ENCODE assay signal across 1 cellular context in the genomic region with DNA sequence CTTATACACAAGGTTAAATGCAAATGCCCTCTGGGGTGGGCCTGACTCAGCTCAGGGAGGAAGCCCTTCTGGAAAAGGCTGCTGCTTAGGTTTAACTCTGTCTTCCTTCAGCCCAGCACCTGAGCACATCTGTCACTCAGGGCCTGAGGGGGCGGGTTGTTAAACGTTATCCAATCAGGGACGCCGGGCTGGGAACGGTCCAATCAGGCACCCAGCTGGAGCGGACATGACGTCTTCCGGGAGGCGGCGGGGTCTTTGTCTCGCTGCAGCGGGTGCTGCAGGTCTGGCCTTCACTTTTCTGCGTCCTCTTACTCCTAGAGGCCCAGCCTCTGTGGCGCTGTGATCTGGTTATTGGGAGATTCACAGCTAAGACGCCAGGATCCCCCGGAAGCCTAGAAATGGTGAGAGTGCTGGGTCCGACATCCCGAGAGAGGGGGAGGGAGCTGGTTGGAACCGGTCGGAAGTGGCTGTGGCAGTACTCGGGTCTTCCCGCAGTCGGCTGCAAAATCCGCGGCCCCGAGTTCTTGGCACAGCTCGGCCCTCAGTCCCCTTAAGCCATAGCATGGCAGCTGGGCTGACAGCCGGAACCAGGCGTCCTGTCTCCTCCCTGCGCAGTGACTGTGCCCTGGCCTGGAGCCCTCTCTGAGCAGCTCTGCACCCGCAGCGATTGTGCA.
A peak's percentile ranks its signal among the peaks of the same experiment; 100 is the strongest.
TF ChIP-seq lines count a peak whose summit lies in the region.

Gene ZNF138, plus strand, starts transcription at position 258 of the 674 bp plus-strand sequence. Its CDS starts 141 bp downstream, at position 399.

TF ChIP-seq in HEK293, 187 proteins besides CTCF, POLR2A, EP300 and RAD21 (continued from another document and continues in another):
- TF ChIP-seq ZNF518A (tag by site-specific recombination; conservative IDR thresholded peaks at IDR 0.05; ENCODE audit: low read depth) (peak; percentile 58), ZNF664 (tag by site-specific recombination; IDR thresholded peaks at IDR 0.05) (no peak), ZNF354C (tag by site-specific recombination; IDR thresholded peaks at IDR 0.05; ENCODE audit: borderline replicate concordance, low read depth) (no peak), ZNF335 (tag by site-specific recombination; conservative IDR thresholded peaks at IDR 0.05) (peak; percentile 74), GLI2 (tag by site-specific recombination; IDR thresholded peaks at IDR 0.05; ENCODE audit: borderline replicate concordance, low read depth) (no peak), ZBTB6 (tag by site-specific recombination; IDR thresholded peaks at IDR 0.05) (no peak), KLF16 (tag by site-specific recombination; IDR thresholded peaks at IDR 0.05) (0 out of 2 replicates have a peak, but pooled peaks have one; percentile 25), ZNF768 (tag by site-specific recombination; IDR thresholded peaks at IDR 0.05) (no peak), ZNF626 (tag by site-specific recombination; IDR thresholded peaks at IDR 0.05) (no peak), KLF7 (tag by site-specific recombination; IDR thresholded peaks at IDR 0.05; ENCODE audit: borderline replicate concordance) (no peak), ZBTB10 (tag by site-specific recombination; IDR thresholded peaks at IDR 0.05) (no peak), PRDM1 (tag by site-specific recombination; IDR thresholded peaks at IDR 0.05) (no peak), GLIS1 (tag by site-specific recombination; IDR thresholded peaks at IDR 0.05) (no peak), MYNN (tag by site-specific recombination; IDR thresholded peaks at IDR 0.05; ENCODE audit: borderline replicate concordance) (no peak), ZNF580 (tag by site-specific recombination; IDR thresholded peaks at IDR 0.05) (no peak), SP3 (tag by site-specific recombination; IDR thresholded peaks at IDR 0.05) (peak; percentile 58), SP2 (tag by site-specific recombination; IDR thresholded peaks at IDR 0.05) (peak; percentile 94), ZNF391 (tag by site-specific recombination; IDR thresholded peaks at IDR 0.05; ENCODE audit: borderline replicate concordance, low read depth) (no peak), ZFP41 (tag by site-specific recombination; IDR thresholded peaks at IDR 0.05; ENCODE audit: borderline replicate concordance) (no peak), KLF17 (tag by site-specific recombination; IDR thresholded peaks at IDR 0.05) (no peak), ZNF140 (tag by site-specific recombination; IDR thresholded peaks at IDR 0.05) (no peak), HOXA7 (CRISPR knock-in tag; IDR thresholded peaks at IDR 0.05; ENCODE audit: borderline replicate concordance) (no peak), ZNF23 (tag by site-specific recombination; IDR thresholded peaks at IDR 0.05; ENCODE audit: borderline replicate concordance) (no peak), ZSCAN16 (tag by site-specific recombination; IDR thresholded peaks at IDR 0.05) (no peak), ZNF132 (tag by site-specific recombination; IDR thresholded peaks at IDR 0.05; ENCODE audit: borderline replicate concordance) (no peak), ZNF169 (tag by site-specific recombination; IDR thresholded peaks at IDR 0.05) (no peak), MZF1 (tag by site-specific recombination; IDR thresholded peaks at IDR 0.05; ENCODE audit: borderline replicate concordance) (no peak), ZNF221 (tag by site-specific recombination; IDR thresholded peaks at IDR 0.05; ENCODE audit: borderline replicate concordance) (no peak), ZNF777 (tag by site-specific recombination; IDR thresholded peaks at IDR 0.05; ENCODE audit: borderline replicate concordance) (no peak), ZNF10 (tag by site-specific recombination; IDR thresholded peaks at IDR 0.05) (peak; percentile 54; the same call in 1 of the 2 replicates), ZNF202 (tag by site-specific recombination; IDR thresholded peaks at IDR 0.05; ENCODE audit: borderline replicate concordance) (no peak), SP7 (tag by site-specific recombination; IDR thresholded peaks at IDR 0.05) (peak; percentile 43; the same call in 1 of the 2 replicates), KLF1 (tag by site-specific recombination; IDR thresholded peaks at IDR 0.05) (no peak), ZNF501 (tag by site-specific recombination; IDR thresholded peaks at IDR 0.05) (peak; percentile 44; the same call in 1 of the 2 replicates), ZBTB26 (tag by site-specific recombination; optimal IDR thresholded peaks at IDR 0.05) (peak; percentile 44), ZNF600 (tag by site-specific recombination; IDR thresholded peaks at IDR 0.05) (0 out of 2 replicates have a peak, but pooled peaks have one; percentile 45), ZNF2 (tag by site-specific recombination; IDR thresholded peaks at IDR 0.05) (peak; percentile 60), ZBTB20 (tag by site-specific recombination; IDR thresholded peaks at IDR 0.05) (peak; percentile 29; the same call in 1 of the 2 replicates)
- TF ChIP-seq, protein P1, sequence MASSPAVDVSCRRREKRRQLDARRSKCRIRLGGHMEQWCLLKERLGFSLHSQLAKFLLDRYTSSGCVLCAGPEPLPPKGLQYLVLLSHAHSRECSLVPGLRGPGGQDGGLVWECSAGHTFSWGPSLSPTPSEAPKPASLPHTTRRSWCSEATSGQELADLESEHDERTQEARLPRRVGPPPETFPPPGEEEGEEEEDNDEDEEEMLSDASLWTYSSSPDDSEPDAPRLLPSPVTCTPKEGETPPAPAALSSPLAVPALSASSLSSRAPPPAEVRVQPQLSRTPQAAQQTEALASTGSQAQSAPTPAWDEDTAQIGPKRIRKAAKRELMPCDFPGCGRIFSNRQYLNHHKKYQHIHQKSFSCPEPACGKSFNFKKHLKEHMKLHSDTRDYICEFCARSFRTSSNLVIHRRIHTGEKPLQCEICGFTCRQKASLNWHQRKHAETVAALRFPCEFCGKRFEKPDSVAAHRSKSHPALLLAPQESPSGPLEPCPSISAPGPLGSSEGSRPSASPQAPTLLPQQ (tag by site-specific recombination; IDR thresholded peaks at IDR 0.05): no peak
- TF ChIP-seq, protein P2, sequence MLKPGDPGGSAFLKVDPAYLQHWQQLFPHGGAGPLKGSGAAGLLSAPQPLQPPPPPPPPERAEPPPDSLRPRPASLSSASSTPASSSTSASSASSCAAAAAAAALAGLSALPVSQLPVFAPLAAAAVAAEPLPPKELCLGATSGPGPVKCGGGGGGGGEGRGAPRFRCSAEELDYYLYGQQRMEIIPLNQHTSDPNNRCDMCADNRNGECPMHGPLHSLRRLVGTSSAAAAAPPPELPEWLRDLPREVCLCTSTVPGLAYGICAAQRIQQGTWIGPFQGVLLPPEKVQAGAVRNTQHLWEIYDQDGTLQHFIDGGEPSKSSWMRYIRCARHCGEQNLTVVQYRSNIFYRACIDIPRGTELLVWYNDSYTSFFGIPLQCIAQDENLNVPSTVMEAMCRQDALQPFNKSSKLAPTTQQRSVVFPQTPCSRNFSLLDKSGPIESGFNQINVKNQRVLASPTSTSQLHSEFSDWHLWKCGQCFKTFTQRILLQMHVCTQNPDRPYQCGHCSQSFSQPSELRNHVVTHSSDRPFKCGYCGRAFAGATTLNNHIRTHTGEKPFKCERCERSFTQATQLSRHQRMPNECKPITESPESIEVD (tag by site-specific recombination; IDR thresholded peaks at IDR 0.05): no peak
- TF ChIP-seq, protein P3, sequence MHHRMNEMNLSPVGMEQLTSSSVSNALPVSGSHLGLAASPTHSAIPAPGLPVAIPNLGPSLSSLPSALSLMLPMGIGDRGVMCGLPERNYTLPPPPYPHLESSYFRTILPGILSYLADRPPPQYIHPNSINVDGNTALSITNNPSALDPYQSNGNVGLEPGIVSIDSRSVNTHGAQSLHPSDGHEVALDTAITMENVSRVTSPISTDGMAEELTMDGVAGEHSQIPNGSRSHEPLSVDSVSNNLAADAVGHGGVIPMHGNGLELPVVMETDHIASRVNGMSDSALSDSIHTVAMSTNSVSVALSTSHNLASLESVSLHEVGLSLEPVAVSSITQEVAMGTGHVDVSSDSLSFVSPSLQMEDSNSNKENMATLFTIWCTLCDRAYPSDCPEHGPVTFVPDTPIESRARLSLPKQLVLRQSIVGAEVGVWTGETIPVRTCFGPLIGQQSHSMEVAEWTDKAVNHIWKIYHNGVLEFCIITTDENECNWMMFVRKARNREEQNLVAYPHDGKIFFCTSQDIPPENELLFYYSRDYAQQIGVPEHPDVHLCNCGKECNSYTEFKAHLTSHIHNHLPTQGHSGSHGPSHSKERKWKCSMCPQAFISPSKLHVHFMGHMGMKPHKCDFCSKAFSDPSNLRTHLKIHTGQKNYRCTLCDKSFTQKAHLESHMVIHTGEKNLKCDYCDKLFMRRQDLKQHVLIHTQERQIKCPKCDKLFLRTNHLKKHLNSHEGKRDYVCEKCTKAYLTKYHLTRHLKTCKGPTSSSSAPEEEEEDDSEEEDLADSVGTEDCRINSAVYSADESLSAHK (tag by site-specific recombination; IDR thresholded peaks at IDR 0.05): no peak
